In genomic region chr4:120633810-120634209, GRCh38 we compare ENCODE assay signal across 21 cellular contexts.
"Had no signal": no experiment of that assay in that cellular context is flagged by ENCODE, and none has a peak within 500 bp of the region (broad histone marks: within the 10 kb centered on the region; RNA-seq: fewer than 3 reads in every experiment).

No MANE protein-coding gene starts in this region.

- H3K4me1 ChIP-seq: right lobe of liver had no signal

- DNase-seq: activated CD4-positive, alpha-beta T cell treated with anti-CD3 and anti-CD28 coated beads for 36 hours; activated CD4-positive, CD25-positive, alpha-beta regulatory T cell; activated CD8-positive, alpha-beta memory T cell treated with anti-CD3 and anti-CD28 coated beads, Interleukin-2, amount 10 ng/mL, durations not matched to agents 7 days and 5 days; activated CD8-positive, alpha-beta T cell treated with anti-CD3 and anti-CD28 coated beads, Interleukin-2, amount 10 ng/mL, durations not matched to agents 7 days and 5 days; activated T-cell treated with anti-CD3 and anti-CD28 coated beads, Interleukin-2, amount 50 U/mL, for 48 hours; aorta; cerebellar nuclear complex; islet precursor cell; left cardiac atrium; left ventricle myocardium superior; mucosa of descending colon; right lobe of liver; stimulated activated CD4-positive, alpha-beta T cell treated with anti-CD3 and anti-CD28 coated beads, Interleukin-12 subunit alpha, Interleukin-12 subunit beta, amount 100 ng/mL, for 4 hours; stimulated activated CD4-positive, alpha-beta T cell treated with anti-CD3 and anti-CD28 coated beads, Interleukin-4, amount 100 ng/mL, for 1 hour; T-helper 2 cell; trophoblast cell had no signal

- H3K36me3 ChIP-seq: cardiac muscle cell, neutrophil, right lobe of liver, thoracic aorta had no signal

- H3K9me3 ChIP-seq: mucosa of descending colon, neutrophil, right lobe of liver, thoracic aorta had no signal

- H3K4me3 ChIP-seq: cardiac muscle cell, coronary artery, mucosa of descending colon, right lobe of liver, skin epidermis, thoracic aorta had no signal

- ATAC-seq: activated CD4-positive, alpha-beta T cell treated with anti-CD3 and anti-CD28 coated beads for 36 hours; activated CD8-positive, alpha-beta memory T cell treated with anti-CD3 and anti-CD28 coated beads, Interleukin-2, amount 10 ng/mL, durations not matched to agents 7 days and 5 days; activated CD8-positive, alpha-beta T cell treated with anti-CD3 and anti-CD28 coated beads, Interleukin-2, amount 10 ng/mL, durations not matched to agents 7 days and 5 days; left cardiac atrium; left ventricle myocardium superior; mucosa of descending colon; right lobe of liver had no signal

- H3K27ac ChIP-seq: cardiac muscle cell, coronary artery, neutrophil, right lobe of liver, skin epidermis, thoracic aorta had no signal

- H3K27me3 ChIP-seq: cardiac muscle cell, neutrophil, right lobe of liver had no signal
